ENCODE assay signal across 9 cellular contexts in the genomic region with DNA sequence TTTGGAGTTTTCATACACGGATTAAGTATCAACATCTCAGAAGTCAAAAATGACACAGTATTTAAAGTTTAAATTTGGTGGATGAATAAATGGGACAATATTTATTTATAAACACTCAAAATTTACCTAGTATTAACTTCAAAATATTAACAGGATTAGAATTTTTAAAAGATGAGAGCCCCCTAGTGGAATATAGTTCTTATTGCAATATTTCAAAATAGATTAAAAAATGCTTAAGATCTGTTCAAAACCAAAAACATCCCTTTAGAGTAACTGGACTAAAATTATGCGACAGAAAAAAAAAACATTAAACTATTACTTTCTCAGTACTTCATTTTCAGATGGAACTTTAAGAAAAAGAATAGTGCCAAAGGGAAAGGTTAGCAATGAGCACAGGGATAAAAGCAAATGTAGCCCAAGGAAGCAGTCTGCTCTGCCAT. TPM values are rescaled to one million over a fixed set of nuclear protein-coding genes. Genes with fewer than 3 reads are reported as not detected.
DNase-seq lines count a peak whose midpoint lies in the region; ATAC-seq and TF ChIP-seq lines count a peak whose summit lies in the region.
"Had no signal": no experiment of that assay in that cellular context is flagged by ENCODE, and none has a peak within 500 bp of the region (broad histone marks: within the 10 kb centered on the region; RNA-seq: fewer than 3 reads in every experiment).

No MANE protein-coding gene starts in this region.

- ATAC-seq in T-helper 17 cell (no peak), HG02610 (IDR thresholded peaks at IDR 0.05; ENCODE audit: unreplicated experiment) (no peak), sciatic nerve (no peak)

- no peaks in the 10 kb centered on the region for H3K4me1 Mint-ChIP-seq in T-helper 17 cell

- no peak overlapping the region for H3K27ac Mint-ChIP-seq in T-helper 17 cell
- H3K27ac Mint-ChIP-seq: activated naive CD8-positive, alpha-beta T cell had no signal

- H3K4me3 ChIP-seq in Peyer's patch: no peak overlapping the region
- no peak overlapping the region for H3K4me3 ChIP-seq in fibroblast of the aortic adventitia (ENCODE audit: low read depth, low read length)
- no peak overlapping the region for H3K4me3 ChIP-seq in tibial nerve

- intact Hi-C loops in sciatic nerve (cut with DNase I): no loop called here

- TF ChIP-seq CTCF in Peyer's patch (IDR thresholded peaks at IDR 0.05): peak in 5 of 6 experiments; percentile 23 to 73 (median 32)
- peak; percentile 43 for TF ChIP-seq CTCF in fibroblast of the aortic adventitia (IDR thresholded peaks at IDR 0.05; ENCODE audit: insufficient read depth, low read length)
- TF ChIP-seq CTCF in tibial nerve (IDR thresholded peaks at IDR 0.05): peak in 4 of 5 experiments; percentile 36 to 74 (median 50)

- H3K27me3 ChIP-seq in Peyer's patch (no peaks in the 10 kb centered on the region), tibial nerve (no peaks in the 10 kb centered on the region)

- no peaks in the 10 kb centered on the region for H3K27me3 Mint-ChIP-seq in T-helper 17 cell
- H3K27me3 Mint-ChIP-seq: activated naive CD8-positive, alpha-beta T cell had no signal

- H3K4me1 ChIP-seq in Peyer's patch (no peaks in the 10 kb centered on the region), tibial nerve (no peaks in the 10 kb centered on the region)

- H3K36me3 ChIP-seq in Peyer's patch (peaks cover 0 to 48% (median 0%) of the 10 kb centered on the region in 3 donors), tibial nerve (peaks cover 0 to 33% (median 3%) of the 10 kb centered on the region in 3 donors)

- 48 to 55% methylated on average over 2 of the region's 2 CpGs for WGBS in tibial nerve, 2 donors

- H3K9me3 ChIP-seq in Peyer's patch (no peaks in the 10 kb centered on the region), tibial nerve (no peaks in the 10 kb centered on the region), T-helper 17 cell (ENCODE audit: control insufficient read depth, low read length, poor library complexity, severe bottlenecking) (no peaks in the 10 kb centered on the region)

- no peak overlapping the region for H3K4me3 Mint-ChIP-seq in T-helper 17 cell
- H3K4me3 Mint-ChIP-seq: activated naive CD8-positive, alpha-beta T cell had no signal

- TF ChIP-seq EP300 in tibial nerve (IDR thresholded peaks at IDR 0.05): no peak

- peak; percentile 9 for DNase-seq in SKM-1 (lab: John Stamatoyannopoulos, UW; ENCODE audit: unreplicated experiment)
- DNase-seq in SKM-1 treated with dmso at 0.1 percent for 144 hours (lab: John Stamatoyannopoulos, UW; ENCODE audit: unreplicated experiment): no peak
- DNase-seq in Peyer's patch: no peak
- DNase-seq in fibroblast of the aortic adventitia (ENCODE audit: low read depth): peak; percentile 48
- no peak for DNase-seq in tibial nerve (ENCODE audit: low spot score in 2 of 2)
- DNase-seq in T-helper 17 cell: no peak
- DNase-seq in sciatic nerve (ENCODE audit: low spot score): no peak

- H3K36me3 Mint-ChIP-seq in T-helper 17 cell (ENCODE audit: low read depth): no peaks in the 10 kb centered on the region

- no peak overlapping the region for H3K27ac ChIP-seq in Peyer's patch
- H3K27ac ChIP-seq in tibial nerve: no peak overlapping the region

- TF ChIP-seq POLR2A in Peyer's patch (IDR thresholded peaks at IDR 0.05): no peak
- TF ChIP-seq POLR2A in tibial nerve (IDR thresholded peaks at IDR 0.05): no peak

RNA-seq across cellular contexts. Expression of gene SNX14, which starts 56.6 kb away (rescaled TPM):
- total RNA-seq in Peyer's patch (100 to 1,000 TPM in 3 of 4 donors, 10 to 100 TPM in 1; 91.2 to 123 (median 103) TPM), fibroblast of the aortic adventitia (ENCODE audit: low replicate concordance) (99.1 and 188 TPM in 2 replicates), tibial nerve (10 to 100 TPM; 50.8 to 97.3 (median 76.9) TPM), T-helper 17 cell (10 to 100 TPM; 35.8 to 36.7 TPM), sciatic nerve (92.9 TPM)

Comparison
In these comparisons a context has a peak if more than half of its experiments do, and no peak if none do; other contexts are left out.
1. DNase-seq: peak in SKM-1 (single experiment) and fibroblast of the aortic adventitia (single experiment); none in SKM-1 treated with dmso at 0.1 percent for 144 hours (single experiment), Peyer's patch (0 of 3), tibial nerve (0 of 2), T-helper 17 cell (0 of 3) and sciatic nerve (single experiment).
2. Peak in every context shown above with its lines, with median percentiles within 50 percentile points of each other: CTCF ChIP-seq.